22 cellular contexts compared by ENCODE assay signal in genomic region chr17:76702941-76703637, GRCh38. TPM values are rescaled to one million over a fixed set of nuclear protein-coding genes. Genes with fewer than 3 reads are reported as not detected.
DNase-seq lines count a peak whose midpoint lies in the region; ATAC-seq and TF ChIP-seq lines count a peak whose summit lies in the region.
"Had no signal": no experiment of that assay in that cellular context is flagged by ENCODE, and none has a peak within 500 bp of the region (broad histone marks: within the 10 kb centered on the region; RNA-seq: fewer than 3 reads in every experiment).

No MANE protein-coding gene starts in this region.

- H3K9ac ChIP-seq in BLaER1 treated with 17β-estradiol and CSF1 and Interleukin-3, amounts not matched to agents 10 nM and 100 nM, result peak overlapping the region in 6 of 11 experiments; percentile 8 to 92 (median 86); a peak in 11 of 22 replicates
- H3K9ac ChIP-seq: KMS-11 had no signal

- intact Hi-C loops in psoas muscle (cut with DNase I) (no loop called here), body of pancreas (cut with DNase I) (no loop called here), posterior cingulate gyrus (cut with DNase I) (no loop called here)

- TF ChIP-seq POLR2A in gastroesophageal sphincter (IDR thresholded peaks at IDR 0.05) (no peak), body of pancreas (IDR thresholded peaks at IDR 0.05) (no peak)

- WGBS in gastroesophageal sphincter (ENCODE audit: low coverage in 1 of 2), 2 donors, result 40 to 87% methylated on average over 1 to 7 of the region's 10 CpGs
- WGBS in psoas muscle, 3 donors, result 88 to 96% (median 92%) methylated on average over 10 of the region's 10 CpGs
- WGBS in body of pancreas, 2 donors, result 78 to 82% methylated on average over 10 of the region's 10 CpGs

- TF ChIP-seq CTCF in RWPE1 (conservative IDR thresholded peaks at IDR 0.05; ENCODE audit: low read depth) (no peak), gastroesophageal sphincter (IDR thresholded peaks at IDR 0.05) (no peak), psoas muscle (IDR thresholded peaks at IDR 0.05) (no peak), body of pancreas (IDR thresholded peaks at IDR 0.05) (no peak)

- ATAC-seq in gastroesophageal sphincter (no peak), psoas muscle (no peak), body of pancreas (no peak)
- ATAC-seq: GM23338 had no signal

- POLR2A ChIA-PET in RWPE1 (lab: Yijun Ruan, JAX; ENCODE audit: low non-redundant PET), result no interaction called here

- peaks cover 0 to 6% (median 0%) of the 10 kb centered on the region in 11 experiments; a peak in 3 of 22 replicates for H4K20me1 ChIP-seq in BLaER1 treated with 17β-estradiol and CSF1 and Interleukin-3, amounts not matched to agents 10 nM and 100 nM

- TF ChIP-seq EP300 in gastroesophageal sphincter (IDR thresholded peaks at IDR 0.05), result no peak

- H3K4me1 ChIP-seq in BLaER1 treated with 17β-estradiol and CSF1 and Interleukin-3, amounts not matched to agents 10 nM and 100 nM, result peaks cover 57 to 90% (median 80%) of the 10 kb centered on the region in 10 experiments
- peaks cover 7 to 97% (median 57%) of the 10 kb centered on the region in 3 donors for H3K4me1 ChIP-seq in gastroesophageal sphincter
- peaks cover 39% of the 10 kb centered on the region for H3K4me1 ChIP-seq in psoas muscle
- peaks cover 26% of the 10 kb centered on the region for H3K4me1 ChIP-seq in body of pancreas

- no peaks in the 10 kb centered on the region; a peak in 1 of 22 replicates for H3K9me3 ChIP-seq in BLaER1 treated with 17β-estradiol and CSF1 and Interleukin-3, amounts not matched to agents 10 nM and 100 nM (replicated peaks in 1 of 11)
- H3K9me3 ChIP-seq in gastroesophageal sphincter (no peaks in the 10 kb centered on the region), psoas muscle (no peaks in the 10 kb centered on the region), body of pancreas (no peaks in the 10 kb centered on the region)
- H3K9me3 ChIP-seq: Caco-2, SJCRH30 had no signal

- peak overlapping the region in 8 of 11 experiments; percentile 29 to 98 (median 90); a peak in 14 of 22 replicates for H3K27ac ChIP-seq in BLaER1 treated with 17β-estradiol and CSF1 and Interleukin-3, amounts not matched to agents 10 nM and 100 nM
- H3K27ac ChIP-seq in RWPE1 (peak overlapping the region; percentile 48), gastroesophageal sphincter (peak overlapping the region in 3 of 4 donors; percentile 51 to 93 (median 91)), psoas muscle (peak overlapping the region; percentile 97), body of pancreas (no peak overlapping the region)
- H3K27ac ChIP-seq: KMS-11, SJCRH30 had no signal

- CTCF ChIA-PET in RWPE1 (lab: Yijun Ruan, JAX), result no interaction called here

- H3K4me3 ChIP-seq in BLaER1 treated with 17β-estradiol and CSF1 and Interleukin-3, amounts not matched to agents 10 nM and 100 nM, result no peak overlapping the region
- H3K4me3 ChIP-seq in gastroesophageal sphincter (no peak overlapping the region), psoas muscle (no peak overlapping the region), body of pancreas (no peak overlapping the region)
- H3K4me3 ChIP-seq: GM23338, SJCRH30 had no signal

- H3K27me3 ChIP-seq in BLaER1 treated with 17β-estradiol and CSF1 and Interleukin-3, amounts not matched to agents 10 nM and 100 nM, result no peaks in the 10 kb centered on the region
- H3K27me3 ChIP-seq in gastroesophageal sphincter (no peaks in the 10 kb centered on the region), psoas muscle (ENCODE audit: insufficient read depth in 3 of 3, low read length in 2 of 3) (no peaks in the 10 kb centered on the region), body of pancreas (no peaks in the 10 kb centered on the region)
- H3K27me3 ChIP-seq: SJCRH30 had no signal

- H3K4me2 ChIP-seq in BLaER1 treated with 17β-estradiol and CSF1 and Interleukin-3, amounts not matched to agents 10 nM and 100 nM, result peak overlapping the region; percentile 22 to 100 (median 95); a peak in 21 of 22 replicates
- H3K4me2 ChIP-seq: GM23338, KMS-11 had no signal

- peaks cover 0 to 4% (median 0%) of the 10 kb centered on the region in 11 experiments; a peak in 1 of 22 replicates for H3K36me3 ChIP-seq in BLaER1 treated with 17β-estradiol and CSF1 and Interleukin-3, amounts not matched to agents 10 nM and 100 nM
- H3K36me3 ChIP-seq in gastroesophageal sphincter (no peaks in the 10 kb centered on the region), psoas muscle (ENCODE audit: insufficient read depth in 1 of 2, low read depth in 1 of 2) (no peaks in the 10 kb centered on the region), body of pancreas (replicated peaks in 1 of 2; ENCODE audit: insufficient read depth in 1 of 2, low read depth in 2 of 2) (no peaks in the 10 kb centered on the region)
- H3K36me3 ChIP-seq: SJCRH30 had no signal

- no peak for DNase-seq in RWPE1 (ENCODE audit: low spot score)
- no peak for DNase-seq in psoas muscle
- DNase-seq in G401 (ENCODE audit: low spot score), result no peak
- DNase-seq in cerebellum (ENCODE audit: low spot score), result no peak
- DNase-seq in body of pancreas, result no peak
- no peak for DNase-seq in posterior cingulate gyrus
- DNase-seq: ACHN; AML-193; Caco-2; CD4-positive, CD25-positive, alpha-beta regulatory T cell; DMS153; NCI-H1092; NCI-H1694; NCI-H2107; NCI-H345; NCI-H69; NK-92 treated with Interleukin-12 subunit alpha and Interleukin-12 subunit beta, amount 100 ng/mL, for 24 hours; SJCRH30 had no signal

- in situ Hi-C loops in G401 (cut with HindIII; ENCODE audit: low sequenced_read_pairs), result no loop called here

RNA-seq across cellular contexts. Expression of gene MXRA7, which starts 7.7 kb away (rescaled TPM):
- 100 to 1,000 TPM; 333 to 451 (median 412) TPM for total RNA-seq in gastroesophageal sphincter
- total RNA-seq in psoas muscle, result 10 to 100 TPM; 40.8 to 75.1 (median 52.0) TPM
- polyA plus RNA-seq in psoas muscle, result 10 to 100 TPM; 34.6 to 43.2 (median 37.6) TPM
- total RNA-seq in G401 (2014; rRNA removed; shearing (Covaris generic)), result 93.4 and 96.7 TPM in 2 replicates
- 56.8 TPM for total RNA-seq in cerebellum
- total RNA-seq in body of pancreas, result 10 to 100 TPM; 71.9 to 87.4 TPM

RNA-seq across cellular contexts. Expression of gene JMJD6, which starts 23.3 kb away (rescaled TPM):
- total RNA-seq in gastroesophageal sphincter (10 to 100 TPM; 39.0 to 53.8 (median 47.2) TPM), psoas muscle (10 to 100 TPM; 30.8 to 61.9 (median 53.6) TPM), cerebellum (20.1 TPM), body of pancreas (10 to 100 TPM; 15.2 to 20.0 TPM)
- 10 to 100 TPM; 32.3 to 81.9 (median 51.6) TPM for polyA plus RNA-seq in psoas muscle
- 14.6 and 31.9 TPM in 2 replicates for total RNA-seq in G401 (2014; rRNA removed; shearing (Covaris generic))

RNA-seq across cellular contexts. Expression of gene METTL23, which starts 23.6 kb away (rescaled TPM):
- total RNA-seq in gastroesophageal sphincter (10 to 100 TPM; 19.2 to 52.6 (median 25.1) TPM), psoas muscle (10 to 100 TPM; 19.0 to 27.0 (median 24.3) TPM), cerebellum (11.1 TPM), body of pancreas (10 to 100 TPM; 25.9 to 44.2 TPM)
- 10 to 100 TPM; 30.8 to 54.0 (median 36.5) TPM for polyA plus RNA-seq in psoas muscle
- 25.9 and 34.6 TPM in 2 replicates for total RNA-seq in G401 (2014; rRNA removed; shearing (Covaris generic))

RNA-seq across cellular contexts. Expression of gene SRSF2, which starts 34.0 kb away (rescaled TPM):
- total RNA-seq in gastroesophageal sphincter, result 100 to 1,000 TPM; 106 to 194 (median 148) TPM
- total RNA-seq in psoas muscle, result 100 to 1,000 TPM in 2 of 4 donors, 10 to 100 TPM in 2; 57.9 to 128 (median 90.6) TPM
- 100 to 1,000 TPM in 2 of 3 donors, 10 to 100 TPM in 1; 81.9 to 135 (median 118) TPM for polyA plus RNA-seq in psoas muscle
- 369 and 387 TPM in 2 replicates for total RNA-seq in G401 (2014; rRNA removed; shearing (Covaris generic))
- total RNA-seq in cerebellum, result 114 TPM
- 100 to 1,000 TPM; 258 to 301 TPM for total RNA-seq in body of pancreas

RNA-seq across cellular contexts. Expression of gene MFSD11, which starts 34.8 kb away (rescaled TPM):
- 10 to 100 TPM; 18.4 to 27.8 (median 20.9) TPM for total RNA-seq in gastroesophageal sphincter
- 10 to 100 TPM; 18.7 to 26.5 (median 22.0) TPM for total RNA-seq in psoas muscle
- 10 to 100 TPM; 10.1 to 27.4 (median 10.3) TPM for polyA plus RNA-seq in psoas muscle
- 11.5 and 45.7 TPM in 2 replicates for total RNA-seq in G401 (2014; rRNA removed; shearing (Covaris generic))
- 63.4 TPM for total RNA-seq in cerebellum
- total RNA-seq in body of pancreas, result 10 to 100 TPM in 1 of 2 donors, 1 to 10 TPM in 1; 7.6 to 16.6 TPM

Comparison
In these comparisons a context has a peak if more than half of its experiments do, and no peak if none do; other contexts are left out.
1. H3K27ac ChIP-seq: peak in BLaER1 treated with 17β-estradiol and CSF1 and Interleukin-3, amounts not matched to agents 10 nM and 100 nM (8 of 11), RWPE1 (single experiment), gastroesophageal sphincter (3 of 4) and psoas muscle (single experiment); none in body of pancreas (0 of 4).